In genomic region chr18:49813071-49813320, GRCh38 we compare ENCODE assay signal across 8 cellular contexts. TPM values are rescaled to one million over a fixed set of nuclear protein-coding genes. Genes with fewer than 3 reads are reported as not detected.
DNase-seq lines count a peak whose midpoint lies in the region; ATAC-seq and TF ChIP-seq lines count a peak whose summit lies in the region.

No MANE protein-coding gene starts in this region.

- peak overlapping the region; percentile 97 for H3K27ac ChIP-seq in angular gyrus (ENCODE audit: low read depth, low read length)
- peak overlapping the region; percentile 99 for H3K27ac ChIP-seq in hepatocyte

- no peaks in the 10 kb centered on the region for H3K36me3 ChIP-seq in hepatocyte (replicated peaks; ENCODE audit: insufficient read depth, low read depth)

- no peaks in the 10 kb centered on the region for H4K20me1 ChIP-seq in hepatocyte (ENCODE audit: insufficient read depth, poor library complexity, severe bottlenecking)

- DNase-seq in stimulated activated CD4-positive, alpha-beta T cell treated with anti-CD3 and anti-CD28 coated beads, Interleukin-4, amount 100 ng/mL, for 1 hour: peak; percentile 17
- no peak for DNase-seq in stimulated activated CD4-positive, alpha-beta T cell treated with anti-CD3 and anti-CD28 coated beads, Interleukin-4, amount 100 ng/mL, for 4 hours
- DNase-seq in NCI-H1417 (lab: John Stamatoyannopoulos, UW) (peak; percentile 41 to 88 (median 86)), hepatocyte (ENCODE audit: low spot score) (peak; percentile 60), sciatic nerve (ENCODE audit: low spot score) (no peak), 8988T (no peak)

- H3K4me1 ChIP-seq in hepatocyte (ENCODE audit: insufficient read depth): peaks cover 17% of the 10 kb centered on the region

- TF ChIP-seq CTCF in hepatocyte (IDR thresholded peaks at IDR 0.05; ENCODE audit: poor library complexity): no peak

- no peaks in the 10 kb centered on the region for H3K9me2 ChIP-seq in hepatocyte (replicated peaks; ENCODE audit: insufficient read depth)

- H3K4me2 ChIP-seq in hepatocyte: peak overlapping the region; percentile 88

- intact Hi-C loops in sciatic nerve (cut with DNase I): no loop called here

- no peaks in the 10 kb centered on the region for H3K9me3 ChIP-seq in hepatocyte (ENCODE audit: low read depth)

- 2% methylated on average over 17 of the region's 17 CpGs for WGBS in hepatocyte (ENCODE audit: low lambda C conversion rate, missing lambda C conversion rate)

- H2AFZ ChIP-seq in hepatocyte: peak overlapping the region; percentile 78

- H3K79me2 ChIP-seq in hepatocyte: peaks cover 68% of the 10 kb centered on the region

- no peaks in the 10 kb centered on the region for H3K27me3 ChIP-seq in hepatocyte

- H3K4me3 ChIP-seq in hepatocyte: peak overlapping the region; percentile 52

- ATAC-seq in HG02610 (IDR thresholded peaks at IDR 0.05; ENCODE audit: unreplicated experiment): peak; percentile 21
- peak; percentile 59 for ATAC-seq in sciatic nerve

RNA-seq across cellular contexts. Expression of gene ACAA2, which starts 0.3 kb away (rescaled TPM):
- total RNA-seq in hepatocyte (154 and 174 TPM in 2 replicates), sciatic nerve (32.9 TPM)
- 165 and 189 TPM in 2 replicates for polyA plus RNA-seq in hepatocyte

Comparison
In these comparisons a context has a peak if more than half of its experiments do, and no peak if none do; other contexts are left out.
1. DNase-seq: peak in stimulated activated CD4-positive, alpha-beta T cell treated with anti-CD3 and anti-CD28 coated beads, Interleukin-4, amount 100 ng/mL, for 1 hour (single experiment), NCI-H1417 (3 of 3) and hepatocyte (single experiment); none in stimulated activated CD4-positive, alpha-beta T cell treated with anti-CD3 and anti-CD28 coated beads, Interleukin-4, amount 100 ng/mL, for 4 hours (0 of 2), sciatic nerve (single experiment) and 8988T (single experiment).